8 cellular contexts compared by ENCODE assay signal in the genomic region with DNA sequence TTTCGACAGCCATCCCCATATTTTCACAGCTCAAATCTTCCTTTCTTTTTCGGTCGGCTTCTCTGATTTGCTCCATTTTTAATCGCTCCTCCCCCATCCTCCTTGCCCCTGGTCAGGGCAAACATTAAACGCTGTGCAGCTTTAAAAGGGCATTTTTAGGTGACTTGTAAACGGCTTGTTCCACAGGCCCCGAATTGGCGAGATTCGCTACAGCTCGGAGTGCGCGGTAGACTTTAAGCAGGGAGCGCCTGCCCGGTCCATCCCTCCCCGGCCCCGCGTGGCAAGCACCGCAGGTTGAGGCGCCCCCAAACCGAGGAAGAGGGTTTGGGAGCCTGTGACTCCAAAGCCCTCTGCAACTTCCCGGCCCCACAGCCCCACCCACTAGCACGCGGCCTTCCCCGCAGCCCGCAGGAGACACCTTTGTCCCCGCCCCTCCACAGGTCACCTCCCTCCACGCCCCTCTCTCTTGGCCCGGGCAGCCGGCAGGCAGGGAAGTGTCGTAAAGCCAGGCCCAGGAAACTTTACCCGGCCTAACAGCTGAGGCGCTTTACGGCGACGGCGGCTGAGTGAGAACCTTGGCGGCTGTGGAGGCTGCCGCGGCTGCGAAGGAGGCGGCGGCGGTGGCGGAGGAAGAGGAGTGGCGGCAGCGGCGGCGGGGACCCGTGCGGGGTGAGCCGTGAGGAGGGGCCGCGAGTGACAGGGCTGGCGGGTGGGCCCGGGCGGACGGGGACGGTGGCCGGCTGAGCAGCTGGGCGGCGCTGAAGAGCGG.
DNase-seq lines count a peak whose midpoint lies in the region; ATAC-seq lines count a peak whose summit lies in the region.

A gene (plus strand): TSS at position 550 of the 769 bp plus-strand sequence. CDS start 372 bp downstream, outside the sequence.

- H3K4me3 ChIP-seq in effector memory CD4-positive, alpha-beta T cell (ENCODE audit: insufficient read depth, low read depth, low read length, poor library complexity, severe bottlenecking): peak within 1 kb of the TSS; percentile 92

- H3K36me3 ChIP-seq in effector memory CD4-positive, alpha-beta T cell (ENCODE audit: control insufficient read depth, insufficient read depth, low read length): no peaks in the 10 kb centered on the region

- peak; percentile 79 for ATAC-seq in GM19467 (IDR thresholded peaks at IDR 0.05; ENCODE audit: unreplicated experiment)

- no peaks in the 10 kb centered on the region for H3K27me3 ChIP-seq in effector memory CD4-positive, alpha-beta T cell (replicated peaks; ENCODE audit: control insufficient read depth, insufficient read depth, low read length, poor library complexity, severe bottlenecking)

- DNase-seq in CMK (ENCODE audit: low read depth) (peak; percentile 93), HPDE6-E6E7 (ENCODE audit: extremely low spot score) (peak; percentile 85), NK-92 (lab: John Stamatoyannopoulos, UW; ENCODE audit: unreplicated experiment) (peak; percentile 72), medulla oblongata (ENCODE audit: extremely low spot score) (peak; percentile 89)
- DNase-seq in activated CD8-positive, alpha-beta memory T cell treated with anti-CD3 and anti-CD28 coated beads for 1 hour (ENCODE audit: extremely low read depth in 1 of 2, low read depth in 1 of 2): peak; percentile 81 to 85
- peak; percentile 91 to 96 (median 92) for DNase-seq in effector memory CD4-positive, alpha-beta T cell
- peak; percentile 77 to 89 (median 85) for DNase-seq in stimulated activated CD4-positive, alpha-beta T cell treated with anti-CD3 and anti-CD28 coated beads, TNF-alpha, amount 100 ng/mL, for 48 hours (ENCODE audit: low read depth in 3 of 3)

- H3K27ac ChIP-seq in effector memory CD4-positive, alpha-beta T cell (ENCODE audit: insufficient read depth, low read length, poor library complexity, severe bottlenecking): peak within 1 kb of the TSS; percentile 77

- H3K4me1 ChIP-seq in effector memory CD4-positive, alpha-beta T cell (ENCODE audit: control insufficient read depth, insufficient read depth, low read length, poor library complexity, severe bottlenecking): no peaks in the 10 kb centered on the region

- H3K9me3 ChIP-seq in effector memory CD4-positive, alpha-beta T cell (ENCODE audit: control insufficient read depth, low read length): no peaks in the 10 kb centered on the region

Comparison
In these comparisons a context has a peak if more than half of its experiments do, and no peak if none do; other contexts are left out.
1. Peak in every context shown above with its lines: DNase-seq, ATAC-seq, H3K4me3 ChIP-seq and H3K27ac ChIP-seq.